29 cellular contexts compared by ENCODE assay signal in the genomic region with DNA sequence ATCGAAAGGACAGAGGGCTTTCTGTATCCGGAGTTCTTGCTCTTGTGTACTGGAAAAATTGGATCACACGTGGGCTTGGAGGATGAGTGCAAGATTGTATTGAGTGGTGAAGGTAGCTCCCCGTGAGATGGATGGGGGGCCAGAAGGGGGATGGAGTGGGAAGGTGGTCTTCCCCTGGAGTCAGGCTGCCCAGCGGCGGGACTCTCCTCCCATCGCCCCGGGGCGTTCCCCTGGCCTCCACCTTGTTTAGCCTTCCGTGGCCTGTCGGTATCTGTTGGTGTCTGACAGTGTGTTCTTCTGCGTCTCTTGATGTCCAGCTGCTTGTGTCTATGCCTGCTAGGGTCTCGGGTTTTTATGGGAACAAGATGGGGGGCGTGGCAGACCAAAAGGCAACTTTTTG. TPM values are rescaled to one million over a fixed set of nuclear protein-coding genes. Genes with fewer than 3 reads are reported as not detected.
A peak's percentile ranks its signal among the peaks of the same experiment; 100 is the strongest.
DNase-seq lines count a peak whose midpoint lies in the region; ATAC-seq, FAIRE-seq and TF ChIP-seq lines count a peak whose summit lies in the region.
"Had no signal": no experiment of that assay in that cellular context is flagged by ENCODE, and none has a peak within 500 bp of the region (broad histone marks: within the 10 kb centered on the region; RNA-seq: fewer than 3 reads in every experiment).

No MANE protein-coding gene starts in this region.

- H3K27ac ChIP-seq in right atrium auricular region = no peak overlapping the region
- no peak overlapping the region for H3K27ac ChIP-seq in kidney (ENCODE audit: low read depth in 2 of 2, low read length in 2 of 2)
- no peak overlapping the region for H3K27ac ChIP-seq in sigmoid colon
- H3K27ac ChIP-seq: 22Rv1, A549, BLaER1 had no signal

- intact Hi-C loops in Right ventricle myocardium inferior (cut with DNase I) (no loop called here), kidney (cut with DNase I) (no loop called here), sigmoid colon (cut with DNase I) (no loop called here)

- no peak for TF ChIP-seq EP300 in sigmoid colon (IDR thresholded peaks at IDR 0.05)

- DNase-seq in Right ventricle myocardium inferior (ENCODE audit: missing footprints) = peak; percentile 58
- no peak for DNase-seq in right atrium auricular region (ENCODE audit: low spot score)
- DNase-seq in kidney = peak; percentile 56
- peak; percentile 51 for DNase-seq in sigmoid colon
- no peak for DNase-seq in GM12892 (ENCODE audit: insufficient read length)
- DNase-seq in AML-193 (lab: John Stamatoyannopoulos, UW) = no peak
- DNase-seq: BE2C; C1 segment of cervical spinal cord; CD4-positive, alpha-beta memory T cell; CD4-positive, CD25-positive, alpha-beta regulatory T cell; CD8-positive, alpha-beta memory T cell; COR-L47; DMS 273 treated with DMSO at 0.1 percent for 48 hours; DMS153; DMS53; DMS79; DND-41; EL; GDM1 had no signal

- TF ChIP-seq CTCF in right atrium auricular region (IDR thresholded peaks at IDR 0.05) (no peak), kidney (IDR thresholded peaks at IDR 0.05; ENCODE audit: borderline replicate concordance, extremely low read depth, insufficient read depth) (no peak), sigmoid colon (IDR thresholded peaks at IDR 0.05) (no peak)

- 87 to 91% methylated on average over 14 of the region's 14 CpGs for WGBS in sigmoid colon, 2 donors

- H3K9ac ChIP-seq in kidney (ENCODE audit: low read length in 2 of 2) = no peak overlapping the region
- H3K9ac ChIP-seq: BLaER1 had no signal

- H3K4me3 ChIP-seq in right atrium auricular region (no peak overlapping the region), kidney (ENCODE audit: low read length in 2 of 2) (no peak overlapping the region), sigmoid colon (no peak overlapping the region)
- H3K4me3 ChIP-seq: A549, BLaER1, GM12878 had no signal

- H3K9me3 ChIP-seq in right atrium auricular region (no peaks in the 10 kb centered on the region), kidney (ENCODE audit: control insufficient read depth in 1 of 2, low read length in 2 of 2) (no peaks in the 10 kb centered on the region), sigmoid colon (no peaks in the 10 kb centered on the region)
- H3K9me3 ChIP-seq: A549, BE2C, BLaER1 had no signal

- H3K27me3 ChIP-seq in right atrium auricular region = no peaks in the 10 kb centered on the region
- H3K27me3 ChIP-seq in sigmoid colon = no peaks in the 10 kb centered on the region
- H3K27me3 ChIP-seq: BE2C, BLaER1 had no signal

- H3K4me1 ChIP-seq in right atrium auricular region (no peaks in the 10 kb centered on the region), kidney (ENCODE audit: control insufficient read depth in 1 of 2, insufficient read depth in 1 of 2, low read depth in 1 of 2, low read length in 2 of 2) (no peaks in the 10 kb centered on the region), sigmoid colon (no peaks in the 10 kb centered on the region)
- H3K4me1 ChIP-seq: A549, BE2C, BLaER1 had no signal

- no peak for ATAC-seq in Right ventricle myocardium inferior
- ATAC-seq in GM21576 (IDR thresholded peaks at IDR 0.05; ENCODE audit: unreplicated experiment) = no peak
- ATAC-seq: A549, GM12878 had no signal

- no peak for TF ChIP-seq POLR2A in sigmoid colon (IDR thresholded peaks at IDR 0.05)
- TF ChIP-seq POLR2A in GM12892 (IDR thresholded peaks at IDR 0.05; ENCODE audit: low read depth, low read length) = no peak

- FAIRE-seq in kidney (lab: Jason Lieb, UNC) (no peak), GM12892 (lab: Jason Lieb, UNC) (no peak)
- FAIRE-seq: A549, GM12878, GM19239 had no signal

- H3K36me3 ChIP-seq in right atrium auricular region (no peaks in the 10 kb centered on the region), kidney (ENCODE audit: control insufficient read depth in 1 of 2, insufficient read depth in 2 of 2, low read length in 2 of 2) (no peaks in the 10 kb centered on the region), sigmoid colon (no peaks in the 10 kb centered on the region)
- H3K36me3 ChIP-seq: BE2C, BLaER1 had no signal

RNA-seq across cellular contexts. Expression of a gene that starts 54.6 kb away (rescaled TPM):
- total RNA-seq in Right ventricle myocardium inferior (not detected), right atrium auricular region (not detected), kidney (not detected), sigmoid colon (not detected)
- polyA plus RNA-seq in kidney (ENCODE audit: insufficient read depth, low read depth, low replicate concordance) (not detected), sigmoid colon (not detected)
- polyA plus RNA-seq in GM12892 (2012; ENCODE audit: missing spikeins) = not detected
- total RNA-seq: A172; CD4-positive, alpha-beta memory T cell; CD4-positive, CD25-positive, alpha-beta regulatory T cell; CD8-positive, alpha-beta memory T cell; Daoy; G401; GM12878 had no signal
- polyA plus RNA-seq: A549; CD14-positive monocyte; CD4-positive, alpha-beta memory T cell; CD4-positive, CD25-positive, alpha-beta regulatory T cell; CD8-positive, alpha-beta memory T cell; GM12878 had no signal

Comparison
In these comparisons a context has a peak if more than half of its experiments do, and no peak if none do; other contexts are left out.
1. DNase-seq: peak in Right ventricle myocardium inferior (single experiment), kidney (single experiment) and sigmoid colon (single experiment); none in right atrium auricular region (single experiment), GM12892 (single experiment) and AML-193 (0 of 2).